Comparison of ENCODE assay signal across 25 cellular contexts in genomic region chr1:79683420-79683819, GRCh38.
"Had no signal": no experiment of that assay in that cellular context is flagged by ENCODE, and none has a peak within 500 bp of the region (broad histone marks: within the 10 kb centered on the region; RNA-seq: fewer than 3 reads in every experiment).

No MANE protein-coding gene starts in this region.

- H3K27me3 ChIP-seq: colonic mucosa, dorsolateral prefrontal cortex, esophagus muscularis mucosa, esophagus squamous epithelium, foreskin keratinocyte, gastrocnemius medialis, gastroesophageal sphincter, heart left ventricle, heart right ventricle, hepatocyte had no signal

- H3K4me3 Mint-ChIP-seq: dendritic cell treated with granulocyte-macrophage colony-stimulating factor and Interleukin-4, amounts not matched to agents 40 ng/mL and 50 ng/mL, for 4 days; effector memory CD8-positive, alpha-beta T cell had no signal

- H3K27me3 Mint-ChIP-seq: dendritic cell treated with granulocyte-macrophage colony-stimulating factor and Interleukin-4, amounts not matched to agents 40 ng/mL and 50 ng/mL, for 4 days; effector memory CD8-positive, alpha-beta T cell had no signal

- H3K4me1 ChIP-seq: colonic mucosa, esophagus muscularis mucosa, esophagus squamous epithelium, foreskin keratinocyte, gastrocnemius medialis, heart left ventricle, heart right ventricle had no signal

- H3K36me3 ChIP-seq: colonic mucosa, esophagus muscularis mucosa, esophagus squamous epithelium, gastrocnemius medialis, gastroesophageal sphincter, heart left ventricle, heart right ventricle had no signal

- H3K4me3 ChIP-seq: colonic mucosa, coronary artery, dorsolateral prefrontal cortex, esophagus muscularis mucosa, esophagus squamous epithelium, gastrocnemius medialis, gastroesophageal sphincter, heart left ventricle, heart right ventricle, hepatocyte had no signal

- DNase-seq: colonic mucosa; cortex of kidney; dermis blood vessel endothelial cell; dorsolateral prefrontal cortex; effector CD4-positive, alpha-beta T cell; effector CD8-positive, alpha-beta T cell; effector memory CD4-positive, alpha-beta T cell; effector memory CD8-positive, alpha-beta T cell; erythroblast; esophagus squamous epithelium; foreskin fibroblast; foreskin keratinocyte; foreskin melanocyte; gastrocnemius medialis; glutamatergic neuron; head of caudate nucleus; heart left ventricle; heart right ventricle had no signal

- ATAC-seq: effector memory CD8-positive, alpha-beta T cell; esophagus mucosa; foreskin keratinocyte; gastrocnemius medialis; gastroesophageal sphincter; heart left ventricle; heart right ventricle had no signal

- H3K9me3 ChIP-seq: colonic mucosa, esophagus muscularis mucosa, gastrocnemius medialis had no signal

- H3K27ac Mint-ChIP-seq: dendritic cell treated with granulocyte-macrophage colony-stimulating factor and Interleukin-4, amounts not matched to agents 40 ng/mL and 50 ng/mL, for 4 days; effector memory CD8-positive, alpha-beta T cell had no signal

- H3K27ac ChIP-seq: colonic mucosa, coronary artery, dorsolateral prefrontal cortex, epithelial cell of prostate, esophagus muscularis mucosa, esophagus squamous epithelium, foreskin keratinocyte, gastrocnemius medialis, gastroesophageal sphincter, heart left ventricle, heart right ventricle, hepatocyte had no signal
